Comparison of ENCODE assay signal across 1 cellular context in the genomic region with DNA sequence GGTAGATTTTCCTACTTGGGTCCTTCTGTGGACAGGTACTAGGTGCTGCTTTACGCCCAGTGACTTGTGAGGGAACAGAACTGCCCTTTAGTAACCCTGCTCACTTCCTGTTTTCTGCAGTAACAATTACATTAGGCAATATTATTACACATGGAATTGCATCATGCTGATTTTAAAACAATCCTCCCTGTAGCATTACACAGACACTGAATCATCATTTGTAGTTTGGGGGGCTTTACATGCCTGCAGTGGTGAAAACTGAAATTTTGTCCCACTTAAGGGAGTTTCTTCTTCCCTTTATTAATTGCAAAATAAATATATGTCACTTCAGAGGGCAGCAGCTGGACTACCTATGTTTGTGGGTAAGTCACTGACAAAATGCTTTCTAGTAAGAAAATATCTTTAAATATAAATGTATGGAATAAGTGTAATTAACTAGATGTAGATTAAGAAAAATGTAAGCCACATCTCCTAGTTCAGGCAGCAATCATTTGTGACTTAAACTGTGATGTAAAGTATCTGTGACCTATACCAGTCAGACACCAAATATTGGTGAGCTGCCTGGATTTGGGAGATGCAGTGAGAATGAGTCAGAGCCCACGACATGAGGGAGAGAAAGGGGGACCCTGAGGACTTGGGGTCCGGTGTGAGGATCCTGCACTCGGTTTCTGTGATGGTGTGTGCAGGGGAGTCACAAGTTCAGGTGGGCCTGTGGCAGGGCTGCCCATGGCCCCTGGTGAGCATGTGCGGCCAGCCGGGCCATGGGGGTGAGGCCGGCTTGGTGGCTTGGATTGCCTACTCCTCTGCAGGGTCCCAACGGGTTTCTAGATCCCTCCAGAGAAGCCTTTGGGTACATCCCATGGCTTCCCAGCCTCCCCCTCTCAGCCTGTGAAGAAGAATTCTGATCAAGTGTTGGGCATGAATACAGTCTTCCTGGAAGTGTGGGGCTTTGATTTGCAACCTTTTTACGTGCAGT.
TF ChIP-seq lines count a peak whose summit lies in the region.

No MANE protein-coding gene starts in this region.

TF ChIP-seq in SK-N-SH treated with all-trans-retinoic acid at 6 μM for 48 hours, 23 proteins besides CTCF, POLR2A, EP300 and RAD21 (continued from another document):
- TF ChIP-seq CSRNP3 (CRISPR knock-in tag; IDR thresholded peaks at IDR 0.05) (no peak), ZNF8 (CRISPR knock-in tag; IDR thresholded peaks at IDR 0.05) (no peak), CREB5 (CRISPR knock-in tag; IDR thresholded peaks at IDR 0.05; ENCODE audit: low read depth) (no peak), BACH2 (CRISPR knock-in tag; IDR thresholded peaks at IDR 0.05; ENCODE audit: borderline replicate concordance) (no peak), CSDC2 (CRISPR knock-in tag; IDR thresholded peaks at IDR 0.05) (no peak), ZFP3 (CRISPR knock-in tag; IDR thresholded peaks at IDR 0.05) (no peak)
TF ChIP-seq in SK-N-SH treated with all-trans-retinoic acid at 6 μM for 48 hours: peak in this region for 0.
